Comparison of ENCODE assay signal across 8 cellular contexts in the genomic region with DNA sequence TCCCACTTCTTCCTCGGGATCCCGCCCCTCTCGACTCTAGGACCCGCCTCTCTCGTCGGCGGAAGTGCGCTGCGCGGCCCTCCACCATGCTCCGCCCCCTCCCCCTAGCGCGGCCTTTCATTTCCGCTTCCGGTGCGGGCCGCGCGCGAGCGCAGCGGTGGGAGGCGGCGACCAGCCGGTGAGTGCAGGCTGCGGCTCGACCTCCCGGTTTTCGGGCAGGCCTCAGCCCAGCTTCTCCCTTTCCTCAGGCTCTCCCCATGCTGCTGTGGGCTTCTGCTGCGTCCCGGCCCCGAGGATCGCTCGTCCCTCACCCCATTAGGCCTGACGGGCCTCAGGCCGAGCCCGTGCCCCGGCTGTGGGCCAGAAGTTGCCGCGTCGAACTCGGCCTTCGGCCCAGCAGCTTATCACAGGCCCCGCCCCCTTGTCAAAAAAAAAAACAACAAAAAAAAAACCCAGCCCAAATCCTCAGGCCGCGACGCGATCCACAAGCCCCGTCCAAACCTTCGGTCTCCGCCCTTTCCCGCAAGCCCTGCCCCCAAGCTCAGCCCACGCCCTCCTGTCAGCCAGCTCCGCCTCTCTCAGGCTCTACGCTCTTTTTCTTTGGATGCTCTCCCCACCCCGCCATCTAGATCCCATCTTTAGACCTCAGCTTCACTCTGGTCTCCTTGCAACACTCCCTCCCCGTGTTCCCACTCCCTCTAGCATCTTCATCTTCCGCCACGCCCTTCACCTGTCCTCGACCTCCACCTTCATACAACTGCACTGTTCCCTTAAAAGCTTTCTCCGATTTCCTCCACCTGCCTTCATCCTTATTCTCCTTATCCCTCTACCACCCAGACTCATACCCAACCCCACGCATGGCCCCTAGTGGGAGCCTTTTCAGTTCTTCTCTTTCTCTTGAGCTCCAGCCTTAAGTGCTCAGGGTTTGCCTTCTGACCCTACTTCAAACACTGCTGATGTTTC. TPM values are rescaled to one million over a fixed set of nuclear protein-coding genes. Genes with fewer than 3 reads are reported as not detected.
DNase-seq lines count a peak whose midpoint lies in the region; ATAC-seq and TF ChIP-seq lines count a peak whose summit lies in the region.

A gene with protein sequence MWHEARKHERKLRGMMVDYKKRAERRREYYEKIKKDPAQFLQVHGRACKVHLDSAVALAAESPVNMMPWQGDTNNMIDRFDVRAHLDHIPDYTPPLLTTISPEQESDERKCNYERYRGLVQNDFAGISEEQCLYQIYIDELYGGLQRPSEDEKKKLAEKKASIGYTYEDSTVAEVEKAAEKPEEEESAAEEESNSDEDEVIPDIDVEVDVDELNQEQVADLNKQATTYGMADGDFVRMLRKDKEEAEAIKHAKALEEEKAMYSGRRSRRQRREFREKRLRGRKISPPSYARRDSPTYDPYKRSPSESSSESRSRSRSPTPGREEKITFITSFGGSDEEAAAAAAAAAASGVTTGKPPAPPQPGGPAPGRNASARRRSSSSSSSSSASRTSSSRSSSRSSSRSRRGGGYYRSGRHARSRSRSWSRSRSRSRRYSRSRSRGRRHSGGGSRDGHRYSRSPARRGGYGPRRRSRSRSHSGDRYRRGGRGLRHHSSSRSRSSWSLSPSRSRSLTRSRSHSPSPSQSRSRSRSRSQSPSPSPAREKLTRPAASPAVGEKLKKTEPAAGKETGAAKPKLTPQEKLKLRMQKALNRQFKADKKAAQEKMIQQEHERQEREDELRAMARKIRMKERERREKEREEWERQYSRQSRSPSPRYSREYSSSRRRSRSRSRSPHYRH (plus strand): TSS at position 115 of the 963 bp plus-strand sequence. CDS start 1,168 bp downstream, outside the sequence.

- peak within 1 kb of the TSS; percentile 99 for H3K27ac Mint-ChIP-seq in activated T-cell treated with anti-CD3 and anti-CD28 coated beads, Interleukin-2, amount 50 U/mL, for 24 hours

- peak within 1 kb of the TSS; percentile 95 for H3K9ac ChIP-seq in IMR-90 (ENCODE audit: low read depth, low read length)

- peaks cover 33% of the 10 kb centered on the region for H3K4me1 Mint-ChIP-seq in activated T-cell treated with anti-CD3 and anti-CD28 coated beads, Interleukin-2, amount 50 U/mL, for 24 hours (ENCODE audit: low read depth)

- H3K27ac ChIP-seq in IMR-90 (ENCODE audit: insufficient read depth, low read length) = peak within 1 kb of the TSS; percentile 95
- peak within 1 kb of the TSS; percentile 98 to 99 for H3K27ac ChIP-seq in esophagus (ENCODE audit: low read depth in 2 of 2, low read length in 1 of 2)
- peak within 1 kb of the TSS; percentile 87 for H3K27ac ChIP-seq in muscle layer of duodenum (ENCODE audit: low read length)

- peak within 1 kb of the TSS; percentile 82 for H2BK5ac ChIP-seq in IMR-90 (ENCODE audit: low read depth, low read length, poor library complexity, severe bottlenecking)

- H4K91ac ChIP-seq in IMR-90 (ENCODE audit: insufficient read depth, low read depth, low read length) = peak within 1 kb of the TSS; percentile 94

- peaks cover 21 to 37% of the 10 kb centered on the region in 2 experiments for H3K79me1 ChIP-seq in IMR-90 (ENCODE audit: low read depth in 1 of 2, low read length in 2 of 2)

- ATAC-seq in GM21515 (IDR thresholded peaks at IDR 0.05; ENCODE audit: unreplicated experiment) = peak; percentile 77
- peak; percentile 94 for ATAC-seq in IMR-90 (ENCODE audit: low read depth)

- H2AFZ ChIP-seq in IMR-90 (replicated peaks; ENCODE audit: low read length, poor library complexity) = peak within 1 kb of the TSS; percentile 96

- peak within 1 kb of the TSS; percentile 93 for H3K4me2 ChIP-seq in IMR-90 (ENCODE audit: low read depth, low read length)

- CTCF ChIA-PET in IMR-90 (lab: Yijun Ruan, JAX) = interaction anchor here (0.9 kb wide), 1 partner anchor 20 kb away, joined by 5 read pairs; no protein-coding TSS in a partner anchor

- H3K4me3 ChIP-seq in IMR-90 (ENCODE audit: insufficient read depth, low read depth, low read length) (peak within 1 kb of the TSS; percentile 91), esophagus (ENCODE audit: low read depth in 1 of 2, low read length in 2 of 2) (peak within 1 kb of the TSS; percentile 76 to 89), muscle layer of duodenum (ENCODE audit: low read depth in 1 of 2, low read length in 2 of 2) (peak within 1 kb of the TSS; percentile 85 to 93)

- dilution Hi-C loops in IMR-90 (cut with HindIII; ENCODE audit: low sequenced_read_pairs, unreplicated experiment) = no loop called here

- peak within 1 kb of the TSS; percentile 98 for H3K4me3 Mint-ChIP-seq in activated T-cell treated with anti-CD3 and anti-CD28 coated beads, Interleukin-2, amount 50 U/mL, for 24 hours

- DNase-seq in D341Med (ENCODE audit: low spot score) = peak; percentile 98
- peak; percentile 86 for DNase-seq in IMR-90
- peak; percentile 28 for DNase-seq in OCI-M2 (lab: John Stamatoyannopoulos, UW; ENCODE audit: unreplicated experiment)
- DNase-seq in activated T-cell treated with anti-CD3 and anti-CD28 coated beads, Interleukin-2, amount 50 U/mL, for 24 hours = peak; percentile 92
- peak; percentile 76 for DNase-seq in stimulated activated CD8-positive, alpha-beta memory T cell treated with anti-CD3 and anti-CD28 coated beads, Interleukin-7, amount 100 ng/mL, for 24 hours (ENCODE audit: low read depth)

- no peak within 1 kb of the TSS for H2BK120ac ChIP-seq in IMR-90 (ENCODE audit: low read depth, low read length)

- TSS peak; percentile 56 for BruUV-seq in IMR-90 (replicated peaks; lab: Mats Ljungman, UMichigan)

- H3K4me1 ChIP-seq in IMR-90 (ENCODE audit: control insufficient read depth, insufficient read depth, low read length) = peaks cover 11% of the 10 kb centered on the region
- peaks cover 9 to 13% of the 10 kb centered on the region in 2 donors for H3K4me1 ChIP-seq in esophagus (ENCODE audit: control insufficient read depth in 2 of 2, insufficient read depth in 2 of 2, low read length in 1 of 2)
- H3K4me1 ChIP-seq in muscle layer of duodenum (ENCODE audit: control insufficient read depth in 1 of 2, insufficient read depth in 2 of 2, low read length in 2 of 2) = peaks cover 19 to 34% of the 10 kb centered on the region in 2 donors

- peak within 1 kb of the TSS; percentile 76 for H3K23ac ChIP-seq in IMR-90 (ENCODE audit: low read depth, low read length)

- TF ChIP-seq POLR2A in IMR-90 (IDR thresholded peaks at IDR 0.05; ENCODE audit: low read depth, low read length) = peak; percentile 94

- no peak within 1 kb of the TSS for H2BK15ac ChIP-seq in IMR-90 (ENCODE audit: low read depth, low read length)

- H3K18ac ChIP-seq in IMR-90 (ENCODE audit: low read depth, low read length) = peak within 1 kb of the TSS; percentile 76; the same call in 1 of the 2 replicates

- TF ChIP-seq CTCF in IMR-90 (conservative IDR thresholded peaks at IDR 0.05; ENCODE audit: low read depth, low read length) = no peak

- peak within 1 kb of the TSS; percentile 100 for H2AK9ac ChIP-seq in IMR-90 (replicated peaks; ENCODE audit: low read depth, low read length, poor library complexity)

- peak within 1 kb of the TSS; percentile 94 for H2AK5ac ChIP-seq in IMR-90 (ENCODE audit: low read depth, low read length)

- 5% methylated on average over 37 of the region's 62 CpGs; no CpG with 5 or more reads in 1 of the 2 experiments for WGBS in IMR-90 (ENCODE audit: extremely low coverage in 2 of 2, insufficient read length in 1 of 2), 2 experiments
- 1 to 2% methylated on average over 59 to 62 of the region's 62 CpGs for WGBS in esophagus, 2 donors

- peaks cover 14% of the 10 kb centered on the region for H3K9me1 ChIP-seq in IMR-90 (ENCODE audit: insufficient read depth, low read length)

- H2BK20ac ChIP-seq in IMR-90 (ENCODE audit: low read depth, low read length) = no peak within 1 kb of the TSS

- POLR2A ChIA-PET in IMR-90 (lab: Charles Lee; ENCODE audit: unreplicated experiment) = interaction anchor here (0.6 to 1.0 kb wide), 4 partner anchors 15 to 325 kb away, joined by 3 to 8 read pairs (median 6); a partner anchor contains a TSS

- peaks cover 87% of the 10 kb centered on the region for H3K36me3 Mint-ChIP-seq in activated T-cell treated with anti-CD3 and anti-CD28 coated beads, Interleukin-2, amount 50 U/mL, for 24 hours (ENCODE audit: low read depth)

- in situ Hi-C loops in IMR-90 (cut with MboI; ENCODE audit: low sequenced_read_pairs) = no loop called here

- peak within 1 kb of the TSS; percentile 85 for H3K56ac ChIP-seq in IMR-90 (ENCODE audit: extremely low read depth, insufficient read depth, low read length)

- TF ChIP-seq RAD21 in IMR-90 (IDR thresholded peaks at IDR 0.05; ENCODE audit: low read length) = no peak

- H3K27me3 ChIP-seq in IMR-90 (ENCODE audit: control insufficient read depth, insufficient read depth, low read length) (no peaks in the 10 kb centered on the region), esophagus (ENCODE audit: control insufficient read depth in 1 of 2, insufficient read depth in 2 of 2, low read length in 2 of 2) (no peaks in the 10 kb centered on the region), muscle layer of duodenum (ENCODE audit: low read depth, low read length) (no peaks in the 10 kb centered on the region)

- no peaks in the 10 kb centered on the region for H3K27me3 Mint-ChIP-seq in activated T-cell treated with anti-CD3 and anti-CD28 coated beads, Interleukin-2, amount 50 U/mL, for 24 hours

- H3K9me3 Mint-ChIP-seq in activated T-cell treated with anti-CD3 and anti-CD28 coated beads, Interleukin-2, amount 50 U/mL, for 24 hours = no peaks in the 10 kb centered on the region

- peaks cover 45% of the 10 kb centered on the region for H4K20me1 ChIP-seq in IMR-90 (ENCODE audit: insufficient read depth, low read length)

- H3K4ac ChIP-seq in IMR-90 (ENCODE audit: low read depth, low read length) = peak within 1 kb of the TSS; percentile 88

- intact Hi-C loops in IMR-90 (cut with micrococcal nuclease) = no loop called here

- H3K36me3 ChIP-seq in IMR-90 (ENCODE audit: control insufficient read depth, insufficient read depth, low read length) = peaks cover 35% of the 10 kb centered on the region
- H3K36me3 ChIP-seq in esophagus (ENCODE audit: control insufficient read depth in 2 of 2, insufficient read depth in 2 of 2, low read length in 1 of 2) = peaks cover 3 to 20% of the 10 kb centered on the region in 2 donors
- H3K36me3 ChIP-seq in muscle layer of duodenum (ENCODE audit: control insufficient read depth in 1 of 2, insufficient read depth in 2 of 2, low read length in 2 of 2) = peaks cover 26 to 39% of the 10 kb centered on the region in 2 donors

- H3K9me3 ChIP-seq in IMR-90 (ENCODE audit: control insufficient read depth, insufficient read depth, low read length) = no peaks in the 10 kb centered on the region
- no peaks in the 10 kb centered on the region for H3K9me3 ChIP-seq in esophagus (ENCODE audit: control insufficient read depth in 2 of 2, insufficient read depth in 1 of 2, low read depth in 1 of 2, low read length in 1 of 2)
- no peaks in the 10 kb centered on the region for H3K9me3 ChIP-seq in muscle layer of duodenum (ENCODE audit: control insufficient read depth in 1 of 2, low read length in 2 of 2)

- peak within 1 kb of the TSS; percentile 91 for H3K14ac ChIP-seq in IMR-90 (replicated peaks; ENCODE audit: low read depth, low read length)

- peak within 1 kb of the TSS; percentile 75 to 97 for H4K8ac ChIP-seq in IMR-90 (ENCODE audit: low read depth in 2 of 2, low read length in 2 of 2)

- peak within 1 kb of the TSS; percentile 77 for H4K5ac ChIP-seq in IMR-90 (ENCODE audit: low read depth, low read length)

RNA-seq across cellular contexts. Expression of the gene that starts here (rescaled TPM):
- 19.9 and 20.6 TPM in 2 replicates for total RNA-seq in IMR-90 (2012; rRNA removed)
- 31.7 and 34.9 TPM in 2 replicates for polyA plus RNA-seq in IMR-90 (2012; rRNA removed)
- polyA plus RNA-seq in IMR-90 (2012; cell fraction: cytosol; rRNA removed) = 15.3 and 30.0 TPM in 2 replicates
- 532 and 592 TPM in 2 replicates for polyA plus RNA-seq in IMR-90 (2012; cell fraction: nucleus; rRNA removed; ENCODE audit: low replicate concordance)
- 100 to 1,000 TPM in 1 of 2 donors, 10 to 100 TPM in 1; 42.6 to 132 TPM for polyA plus RNA-seq in esophagus

Comparison
In these comparisons a context has a peak if more than half of its experiments do, and no peak if none do; other contexts are left out.
1. Peak in every context shown above with its lines: DNase-seq, ATAC-seq, H3K4me3 ChIP-seq and H3K27ac ChIP-seq.
2. DNase-seq: peak in every context shown above with its lines; median percentile 98 in D341Med; 92 in activated T-cell treated with anti-CD3 and anti-CD28 coated beads, Interleukin-2, amount 50 U/mL, for 24 hours; 86 in IMR-90; 76 in stimulated activated CD8-positive, alpha-beta memory T cell treated with anti-CD3 and anti-CD28 coated beads, Interleukin-7, amount 100 ng/mL, for 24 hours; 28 in OCI-M2.